2 cellular contexts compared by ENCODE assay signal in genomic region chr12:101925352-101925751, GRCh38.
TF ChIP-seq lines count a peak whose summit lies in the region.

No MANE protein-coding gene starts in this region.

TF ChIP-seq in IMR-90, 13 proteins besides CTCF, POLR2A, EP300 and RAD21:
- peak; percentile 72; the same call in 1 of the 2 replicates for TF ChIP-seq MAZ (IDR thresholded peaks at IDR 0.05; ENCODE audit: borderline replicate concordance, low read depth, low read length)
- TF ChIP-seq USF2 (IDR thresholded peaks at IDR 0.05; ENCODE audit: low read depth, low read length), result no peak
- peak; percentile 78 for TF ChIP-seq FOS (IDR thresholded peaks at IDR 0.05; ENCODE audit: low read depth, low read length)
- peak; percentile 99 for TF ChIP-seq CEBPB (IDR thresholded peaks at IDR 0.05; ENCODE audit: low read depth, low read length)

TF ChIP-seq in GM12878, 131 proteins besides CTCF, POLR2A, EP300 and RAD21:
- TF ChIP-seq MTA3 (IDR thresholded peaks at IDR 0.05; ENCODE audit: borderline replicate concordance, low read length), result peak; percentile 5; the same call in 1 of the 2 replicates
- 0 out of 2 replicates have a peak, but pooled peaks have one; percentile 11 for TF ChIP-seq RUNX3 (IDR thresholded peaks at IDR 0.05; ENCODE audit: low read length)
- no peak for TF ChIP-seq MXI1 (IDR thresholded peaks at IDR 0.05; ENCODE audit: low read depth, low read length)
TF ChIP-seq in GM12878: peak in this region for 2.
